In the genomic region with DNA sequence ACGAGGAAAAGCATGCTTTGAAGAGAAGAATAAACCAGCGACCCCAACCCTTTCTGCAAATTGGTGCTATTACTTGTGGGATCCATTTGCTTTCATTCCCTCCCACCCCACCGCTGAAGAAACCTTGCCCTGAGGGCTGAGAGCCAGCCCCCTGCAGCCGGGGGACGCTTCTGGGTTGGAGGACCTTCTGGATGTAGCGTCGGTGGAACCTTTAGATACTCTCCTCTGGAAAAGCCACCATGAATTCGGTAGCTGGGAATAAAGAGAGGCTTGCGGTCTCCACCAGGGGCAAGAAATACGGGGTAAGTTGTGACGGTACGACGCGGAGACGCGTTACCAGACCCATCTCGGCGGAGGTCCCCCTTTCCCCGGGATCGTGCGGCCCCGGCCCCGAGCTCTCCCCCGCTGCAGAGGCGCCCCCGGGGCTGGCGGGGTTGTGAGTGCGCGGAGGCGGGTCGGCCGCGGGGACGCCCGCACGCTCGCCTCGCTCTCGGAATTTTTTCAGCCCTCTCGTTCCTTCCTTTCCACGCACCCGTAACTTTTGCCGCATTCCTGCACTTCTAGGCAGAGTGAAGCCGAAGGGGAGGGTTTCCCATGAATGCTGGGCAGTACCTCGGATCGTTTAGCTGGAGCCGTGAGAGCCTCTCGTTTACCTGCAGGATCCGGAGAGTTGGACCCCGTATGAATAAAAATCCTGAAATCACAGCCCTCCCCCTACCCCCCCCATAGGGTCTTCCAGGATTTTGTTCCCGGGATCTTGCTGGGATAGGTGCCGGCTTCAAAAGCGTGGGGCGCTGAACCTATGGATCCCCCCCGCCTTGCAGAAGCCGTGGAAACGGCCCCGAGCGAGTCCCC, we compare ENCODE assay signal across 1 cellular context.
TF ChIP-seq lines count a peak whose summit lies in the region.

No MANE protein-coding gene starts in this region.

TF ChIP-seq in IMR-90, 13 proteins besides CTCF, POLR2A, EP300 and RAD21 (continued from another document):
- TF ChIP-seq USF2 (IDR thresholded peaks at IDR 0.05; ENCODE audit: low read depth, low read length) (no peak), BHLHE40 (IDR thresholded peaks at IDR 0.05; ENCODE audit: low read depth, low read length) (no peak), SMC3 (IDR thresholded peaks at IDR 0.05; ENCODE audit: low read depth, low read length) (no peak), RCOR1 (IDR thresholded peaks at IDR 0.05; ENCODE audit: insufficient replicate concordance, low read length) (no peak), ELK1 (IDR thresholded peaks at IDR 0.05; ENCODE audit: borderline replicate concordance, low read depth, low read length) (no peak), RFX5 (IDR thresholded peaks at IDR 0.05; ENCODE audit: low read depth, low read length) (no peak), CEBPB (IDR thresholded peaks at IDR 0.05; ENCODE audit: low read depth, low read length) (no peak), NFE2L2 (IDR thresholded peaks at IDR 0.05; ENCODE audit: low read depth, low read length) (no peak), CHD1 (IDR thresholded peaks at IDR 0.05; ENCODE audit: low read depth, low read length) (no peak)
